8 cellular contexts compared by ENCODE assay signal in genomic region chr16:3150346-3151218, GRCh38. TPM values are rescaled to one million over a fixed set of nuclear protein-coding genes. Genes with fewer than 3 reads are reported as not detected.
A peak's percentile ranks its signal among the peaks of the same experiment; 100 is the strongest.
DNase-seq lines count a peak whose midpoint lies in the region; TF ChIP-seq lines count a peak whose summit lies in the region.

No MANE protein-coding gene starts in this region.

- H3K9me2 ChIP-seq in MM.1S (replicated peaks; ENCODE audit: insufficient read depth, low read length), result no peaks in the 10 kb centered on the region

- H3K36me3 ChIP-seq in MM.1S (replicated peaks; ENCODE audit: insufficient read depth, low read length) (no peaks in the 10 kb centered on the region), neuron (ENCODE audit: insufficient read depth, low read length) (no peaks in the 10 kb centered on the region)

- H3K79me2 ChIP-seq in MM.1S (ENCODE audit: low read length), result no peaks in the 10 kb centered on the region

- peaks cover 23% of the 10 kb centered on the region for H3F3A ChIP-seq in MM.1S (ENCODE audit: insufficient read depth, low read length)

- peak overlapping the region; percentile 79 for H3K27ac ChIP-seq in MM.1S (ENCODE audit: low read length)

- peaks cover 8% of the 10 kb centered on the region for H3K27me3 ChIP-seq in MM.1S (replicated peaks; ENCODE audit: insufficient read depth, low read length)
- no peaks in the 10 kb centered on the region for H3K27me3 ChIP-seq in neuron (ENCODE audit: insufficient read depth, low read length)

- peak overlapping the region; percentile 100 for H3K4me2 ChIP-seq in MM.1S (ENCODE audit: low read depth, low read length)

- in situ Hi-C loops in G401 (cut with HindIII; ENCODE audit: low sequenced_read_pairs), result no loop called here

- H3K9me3 ChIP-seq in MM.1S (replicated peaks; ENCODE audit: insufficient read depth, low read length), result no peaks in the 10 kb centered on the region
- H3K9me3 ChIP-seq in neuron (ENCODE audit: low read length), result no peaks in the 10 kb centered on the region

- H4K20me1 ChIP-seq in MM.1S (ENCODE audit: insufficient read depth, low read length), result no peaks in the 10 kb centered on the region

- H3K4me1 ChIP-seq in MM.1S (ENCODE audit: low read length), result 0 out of 2 replicates have a peak, but pooled peaks cover 4% of the 10 kb centered on the region
- peaks cover 5% of the 10 kb centered on the region for H3K4me1 ChIP-seq in neuron (ENCODE audit: insufficient read depth, low read length)

- no peak for TF ChIP-seq CTCF in MM.1S (IDR thresholded peaks at IDR 0.05; ENCODE audit: low read length)

- peak overlapping the region; percentile 77 for H3K9ac ChIP-seq in MM.1S (ENCODE audit: low read length)

- H2AFZ ChIP-seq in MM.1S (ENCODE audit: low read length) (peak overlapping the region; percentile 98), neuron (ENCODE audit: low read depth, low read length) (peak overlapping the region; percentile 50)

- DNase-seq in G401 (ENCODE audit: low spot score) (peak; percentile 96), HCEC 1CT (peak; percentile 91), MM.1S (peak; percentile 98), SIG-M5 (lab: John Stamatoyannopoulos, UW) (peak; percentile 56), activated gamma-delta T cell treated with Interleukin-2 at 50 U/mL for 16 hours (peak; percentile 95), foreskin melanocyte (peak; percentile 92), stromal cell of bone marrow (ENCODE audit: low read depth) (peak; percentile 84)

- H3K4me3 ChIP-seq in MM.1S (ENCODE audit: low read length), result peak overlapping the region; percentile 90
- H3K4me3 ChIP-seq in neuron (ENCODE audit: low read length), result peak overlapping the region; percentile 71

RNA-seq across cellular contexts. Expression of gene ZNF213, which starts 15.8 kb away (rescaled TPM):
- total RNA-seq in G401 (2014; rRNA removed; shearing (Covaris generic)), result 0.31 and 0.61 TPM in 2 replicates

RNA-seq across cellular contexts. Expression of gene OR1F1, which starts 37.4 kb away (rescaled TPM):
- total RNA-seq in G401 (2014; rRNA removed; shearing (Covaris generic)), result not detected in 2 replicates

RNA-seq across cellular contexts. Expression of gene ZNF205, which starts 38.2 kb away (rescaled TPM):
- total RNA-seq in G401 (2014; rRNA removed; shearing (Covaris generic)), result 21.3 and 27.6 TPM in 2 replicates

RNA-seq across cellular contexts. Expression of gene ZSCAN10, which starts 51.5 kb away (rescaled TPM):
- 11.2 and 17.3 TPM in 2 replicates for total RNA-seq in G401 (2014; rRNA removed; shearing (Covaris generic))

Comparison
In these comparisons a context has a peak if more than half of its experiments do, and no peak if none do; other contexts are left out.
1. Peak in every context shown above with its lines: DNase-seq, H3K4me3 ChIP-seq and H3K27ac ChIP-seq.